Comparison of ENCODE assay signal across 16 cellular contexts in the genomic region with DNA sequence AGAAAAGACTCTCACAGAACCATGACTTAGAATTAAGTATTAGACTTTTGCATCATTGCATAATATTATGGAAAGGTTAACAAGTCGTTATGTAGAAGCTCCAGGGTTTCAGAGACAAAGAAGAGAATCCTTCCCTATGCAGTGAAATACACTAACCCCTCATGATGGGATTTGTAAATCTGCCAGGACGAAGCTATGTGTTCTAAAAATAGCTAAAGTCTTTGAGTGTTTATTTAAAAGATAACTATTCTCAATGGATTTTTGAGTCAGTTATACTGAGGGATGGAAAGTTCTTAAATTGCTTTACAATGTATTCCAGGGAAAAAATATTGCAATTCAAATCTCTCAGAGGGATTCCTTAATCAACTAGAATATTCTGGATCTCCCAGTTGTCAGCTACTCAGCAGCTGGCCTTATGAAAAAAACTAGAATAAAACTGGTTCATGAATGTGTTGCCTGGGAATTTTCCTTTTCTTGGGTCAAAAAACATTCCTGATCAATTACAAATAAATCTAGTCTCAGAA.
"Had no signal": no experiment of that assay in that cellular context is flagged by ENCODE, and none has a peak within 500 bp of the region (broad histone marks: within the 10 kb centered on the region; RNA-seq: fewer than 3 reads in every experiment).

No MANE protein-coding gene starts in this region.

- H3K4me3 ChIP-seq: coronary artery, mucosa of descending colon, tibial artery had no signal

- H3K36me3 Mint-ChIP-seq: natural killer cell treated with Interleukin-12 subunit alpha and Interleukin-12 subunit beta and Interleukin-15 and Interleukin-18, amount 100 ng/mL, for 72 hours had no signal

- H3K4me3 Mint-ChIP-seq: activated B cell treated with CpG ODN at 0.5 μM for 24 hours; activated CD4-positive, alpha-beta T cell treated with anti-CD3 and anti-CD28 coated beads, Interleukin-2, amount 10 ng/mL, durations not matched to agents 7 days and 5 days; natural killer cell treated with Interleukin-12 subunit alpha and Interleukin-12 subunit beta and Interleukin-15 and Interleukin-18, amount 100 ng/mL, for 72 hours; T-helper 17 cell had no signal

- H3K9me3 Mint-ChIP-seq: activated B cell treated with CpG ODN at 0.5 μM for 24 hours; activated CD4-positive, alpha-beta T cell treated with anti-CD3 and anti-CD28 coated beads, Interleukin-2, amount 10 ng/mL, durations not matched to agents 7 days and 5 days had no signal

- H3K4me1 Mint-ChIP-seq: activated B cell treated with CpG ODN at 0.5 μM for 24 hours had no signal

- ATAC-seq: mucosa of descending colon; natural killer cell treated with Interleukin-12 subunit alpha and Interleukin-12 subunit beta and Interleukin-15 and Interleukin-18, amount 100 ng/mL, for 72 hours; T-helper 17 cell had no signal

- H3K27me3 Mint-ChIP-seq: activated B cell treated with CpG ODN at 0.5 μM for 24 hours; activated CD4-positive, alpha-beta T cell treated with anti-CD3 and anti-CD28 coated beads, Interleukin-2, amount 10 ng/mL, durations not matched to agents 7 days and 5 days; T-helper 17 cell had no signal

- H3K27me3 ChIP-seq: tibial artery had no signal

- H3K27ac Mint-ChIP-seq: activated B cell treated with CpG ODN at 0.5 μM for 24 hours; activated CD4-positive, alpha-beta T cell treated with anti-CD3 and anti-CD28 coated beads, Interleukin-2, amount 10 ng/mL, durations not matched to agents 7 days and 5 days; natural killer cell treated with Interleukin-12 subunit alpha and Interleukin-12 subunit beta and Interleukin-15 and Interleukin-18, amount 100 ng/mL, for 72 hours; T-helper 17 cell had no signal

- DNase-seq: activated B cell treated with CpG ODN at 0.5 μM for 24 hours; activated CD4-positive, alpha-beta T cell treated with anti-CD3 and anti-CD28 coated beads, Interleukin-2, amount 10 ng/mL, durations not matched to agents 7 days and 5 days; activated CD8-positive, alpha-beta memory T cell treated with anti-CD3 and anti-CD28 coated beads for 24 hours; activated naive CD4-positive, alpha-beta T cell treated with anti-CD3 and anti-CD28 coated beads, Interleukin-2, amount 50 U/mL, for 16 hours; amniotic stem cell; caudate nucleus; effector CD8-positive, alpha-beta T cell; left cardiac atrium; mammary epithelial cell; mucosa of descending colon; stimulated activated CD4-positive, alpha-beta T cell treated with anti-CD3 and anti-CD28 coated beads, Interleukin-15, amount 100 ng/mL, for 24 hours; stimulated activated CD4-positive, alpha-beta T cell treated with anti-CD3 and anti-CD28 coated beads, Interleukin-4, amount 100 ng/mL, for 24 hours; T-helper 17 cell; tibial artery had no signal

- H3K36me3 ChIP-seq: tibial artery had no signal

- H3K9me3 ChIP-seq: mucosa of descending colon, tibial artery had no signal
